1 cellular context compared by ENCODE assay signal in genomic region chr15:69394556-69395282, GRCh38.
A peak's percentile ranks its signal among the peaks of the same experiment; 100 is the strongest.
TF ChIP-seq lines count a peak whose summit lies in the region.

No MANE protein-coding gene starts in this region.

TF ChIP-seq in HepG2, 621 proteins besides CTCF, POLR2A, EP300 and RAD21 (continued from another document and continues in another):
- TF ChIP-seq, protein P1, sequence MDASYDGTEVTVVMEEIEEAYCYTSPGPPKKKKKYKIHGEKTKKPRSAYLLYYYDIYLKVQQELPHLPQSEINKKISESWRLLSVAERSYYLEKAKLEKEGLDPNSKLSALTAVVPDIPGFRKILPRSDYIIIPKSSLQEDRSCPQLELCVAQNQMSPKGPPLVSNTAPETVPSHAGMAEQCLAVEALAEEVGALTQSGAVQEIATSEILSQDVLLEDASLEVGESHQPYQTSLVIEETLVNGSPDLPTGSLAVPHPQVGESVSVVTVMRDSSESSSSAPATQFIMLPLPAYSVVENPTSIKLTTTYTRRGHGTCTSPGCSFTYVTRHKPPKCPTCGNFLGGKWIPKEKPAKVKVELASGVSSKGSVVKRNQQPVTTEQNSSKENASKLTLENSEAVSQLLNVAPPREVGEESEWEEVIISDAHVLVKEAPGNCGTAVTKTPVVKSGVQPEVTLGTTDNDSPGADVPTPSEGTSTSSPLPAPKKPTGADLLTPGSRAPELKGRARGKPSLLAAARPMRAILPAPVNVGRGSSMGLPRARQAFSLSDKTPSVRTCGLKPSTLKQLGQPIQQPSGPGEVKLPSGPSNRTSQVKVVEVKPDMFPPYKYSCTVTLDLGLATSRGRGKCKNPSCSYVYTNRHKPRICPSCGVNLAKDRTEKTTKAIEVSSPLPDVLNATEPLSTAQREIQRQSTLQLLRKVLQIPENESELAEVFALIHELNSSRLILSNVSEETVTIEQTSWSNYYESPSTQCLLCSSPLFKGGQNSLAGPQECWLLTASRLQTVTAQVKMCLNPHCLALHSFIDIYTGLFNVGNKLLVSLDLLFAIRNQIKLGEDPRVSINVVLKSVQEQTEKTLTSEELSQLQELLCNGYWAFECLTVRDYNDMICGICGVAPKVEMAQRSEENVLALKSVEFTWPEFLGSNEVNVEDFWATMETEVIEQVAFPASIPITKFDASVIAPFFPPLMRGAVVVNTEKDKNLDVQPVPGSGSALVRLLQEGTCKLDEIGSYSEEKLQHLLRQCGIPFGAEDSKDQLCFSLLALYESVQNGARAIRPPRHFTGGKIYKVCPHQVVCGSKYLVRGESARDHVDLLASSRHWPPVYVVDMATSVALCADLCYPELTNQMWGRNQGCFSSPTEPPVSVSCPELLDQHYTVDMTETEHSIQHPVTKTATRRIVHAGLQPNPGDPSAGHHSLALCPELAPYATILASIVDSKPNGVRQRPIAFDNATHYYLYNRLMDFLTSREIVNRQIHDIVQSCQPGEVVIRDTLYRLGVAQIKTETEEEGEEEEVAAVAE (CRISPR knock-in tag; IDR thresholded peaks at IDR 0.05; ENCODE audit: borderline replicate concordance), result no peak
- no peak for TF ChIP-seq SNAPC4 (CRISPR knock-in tag; IDR thresholded peaks at IDR 0.05)
- TF ChIP-seq JUN (CRISPR knock-in tag; IDR thresholded peaks at IDR 0.05), result no peak
- TF ChIP-seq FOXO1 (CRISPR knock-in tag; IDR thresholded peaks at IDR 0.05), result no peak
- no peak for TF ChIP-seq SPEN (CRISPR knock-in tag; IDR thresholded peaks at IDR 0.05; ENCODE audit: low read depth)
- no peak for TF ChIP-seq ZNF83 (CRISPR knock-in tag; IDR thresholded peaks at IDR 0.05; ENCODE audit: borderline replicate concordance)
- no peak for TF ChIP-seq POGZ (CRISPR knock-in tag; IDR thresholded peaks at IDR 0.05)
- TF ChIP-seq RBM22 (optimal IDR thresholded peaks at IDR 0.05; ENCODE audit: low read length), result no peak
- no peak for TF ChIP-seq PBX3 (CRISPR knock-in tag; IDR thresholded peaks at IDR 0.05; ENCODE audit: borderline replicate concordance)
- TF ChIP-seq ZBTB38 (CRISPR knock-in tag; IDR thresholded peaks at IDR 0.05), result no peak
- no peak for TF ChIP-seq CBX1 (IDR thresholded peaks at IDR 0.05; ENCODE audit: low read depth)
- TF ChIP-seq HOXA3 (CRISPR knock-in tag; IDR thresholded peaks at IDR 0.05), result no peak
- TF ChIP-seq, protein P2, sequence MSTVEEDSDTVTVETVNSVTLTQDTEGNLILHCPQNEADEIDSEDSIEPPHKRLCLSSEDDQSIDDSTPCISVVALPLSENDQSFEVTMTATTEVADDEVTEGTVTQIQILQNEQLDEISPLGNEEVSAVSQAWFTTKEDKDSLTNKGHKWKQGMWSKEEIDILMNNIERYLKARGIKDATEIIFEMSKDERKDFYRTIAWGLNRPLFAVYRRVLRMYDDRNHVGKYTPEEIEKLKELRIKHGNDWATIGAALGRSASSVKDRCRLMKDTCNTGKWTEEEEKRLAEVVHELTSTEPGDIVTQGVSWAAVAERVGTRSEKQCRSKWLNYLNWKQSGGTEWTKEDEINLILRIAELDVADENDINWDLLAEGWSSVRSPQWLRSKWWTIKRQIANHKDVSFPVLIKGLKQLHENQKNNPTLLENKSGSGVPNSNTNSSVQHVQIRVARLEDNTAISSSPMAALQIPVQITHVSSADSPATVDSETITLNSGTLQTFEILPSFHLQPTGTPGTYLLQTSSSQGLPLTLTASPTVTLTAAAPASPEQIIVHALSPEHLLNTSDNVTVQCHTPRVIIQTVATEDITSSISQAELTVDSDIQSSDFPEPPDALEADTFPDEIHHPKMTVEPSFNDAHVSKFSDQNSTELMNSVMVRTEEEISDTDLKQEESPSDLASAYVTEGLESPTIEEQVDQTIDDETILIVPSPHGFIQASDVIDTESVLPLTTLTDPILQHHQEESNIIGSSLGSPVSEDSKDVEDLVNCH (CRISPR knock-in tag; IDR thresholded peaks at IDR 0.05), result no peak
- no peak for TF ChIP-seq TOE1 (CRISPR knock-in tag; IDR thresholded peaks at IDR 0.05)
- no peak for TF ChIP-seq IRF2 (CRISPR knock-in tag; IDR thresholded peaks at IDR 0.05)
- TF ChIP-seq, protein P3, sequence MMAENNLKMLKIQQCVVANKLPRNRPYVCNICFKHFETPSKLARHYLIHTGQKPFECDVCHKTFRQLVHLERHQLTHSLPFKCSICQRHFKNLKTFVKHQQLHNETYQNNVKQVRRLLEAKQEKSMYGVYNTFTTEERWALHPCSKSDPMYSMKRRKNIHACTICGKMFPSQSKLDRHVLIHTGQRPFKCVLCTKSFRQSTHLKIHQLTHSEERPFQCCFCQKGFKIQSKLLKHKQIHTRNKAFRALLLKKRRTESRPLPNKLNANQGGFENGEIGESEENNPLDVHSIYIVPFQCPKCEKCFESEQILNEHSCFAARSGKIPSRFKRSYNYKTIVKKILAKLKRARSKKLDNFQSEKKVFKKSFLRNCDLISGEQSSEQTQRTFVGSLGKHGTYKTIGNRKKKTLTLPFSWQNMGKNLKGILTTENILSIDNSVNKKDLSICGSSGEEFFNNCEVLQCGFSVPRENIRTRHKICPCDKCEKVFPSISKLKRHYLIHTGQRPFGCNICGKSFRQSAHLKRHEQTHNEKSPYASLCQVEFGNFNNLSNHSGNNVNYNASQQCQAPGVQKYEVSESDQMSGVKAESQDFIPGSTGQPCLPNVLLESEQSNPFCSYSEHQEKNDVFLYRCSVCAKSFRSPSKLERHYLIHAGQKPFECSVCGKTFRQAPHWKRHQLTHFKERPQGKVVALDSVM (CRISPR knock-in tag; IDR thresholded peaks at IDR 0.05), result no peak
- TF ChIP-seq, protein P4, sequence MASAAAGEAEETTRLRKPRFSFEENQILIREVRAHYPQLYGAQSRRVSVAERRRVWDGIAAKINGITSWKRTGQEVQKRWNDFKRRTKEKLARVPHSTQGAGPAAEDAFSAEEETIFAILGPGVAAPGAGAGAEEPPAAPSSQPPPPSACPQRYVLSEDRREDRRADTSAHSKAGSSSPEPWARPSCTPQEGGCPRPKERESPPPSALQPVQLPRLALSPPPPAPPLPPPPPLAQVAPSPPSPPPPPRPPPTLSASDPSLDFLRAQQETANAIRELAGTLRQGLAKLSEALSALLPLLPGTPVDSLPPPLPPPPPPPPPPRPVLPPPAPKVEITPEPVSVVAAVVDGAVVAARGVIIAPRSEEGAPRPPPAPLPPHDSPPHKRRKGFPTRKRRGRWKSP (CRISPR knock-in tag; IDR thresholded peaks at IDR 0.05), result 0 out of 2 replicates have a peak, but pooled peaks have one; percentile 24
- TF ChIP-seq BRCA1 (CRISPR knock-in tag; IDR thresholded peaks at IDR 0.05), result no peak
- no peak for TF ChIP-seq TAF1 (CRISPR knock-in tag; IDR thresholded peaks at IDR 0.05)
- TF ChIP-seq, protein P5, sequence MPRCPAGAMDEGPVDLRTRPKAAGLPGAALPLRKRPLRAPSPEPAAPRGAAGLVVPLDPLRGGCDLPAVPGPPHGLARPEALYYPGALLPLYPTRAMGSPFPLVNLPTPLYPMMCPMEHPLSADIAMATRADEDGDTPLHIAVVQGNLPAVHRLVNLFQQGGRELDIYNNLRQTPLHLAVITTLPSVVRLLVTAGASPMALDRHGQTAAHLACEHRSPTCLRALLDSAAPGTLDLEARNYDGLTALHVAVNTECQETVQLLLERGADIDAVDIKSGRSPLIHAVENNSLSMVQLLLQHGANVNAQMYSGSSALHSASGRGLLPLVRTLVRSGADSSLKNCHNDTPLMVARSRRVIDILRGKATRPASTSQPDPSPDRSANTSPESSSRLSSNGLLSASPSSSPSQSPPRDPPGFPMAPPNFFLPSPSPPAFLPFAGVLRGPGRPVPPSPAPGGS (CRISPR knock-in tag; IDR thresholded peaks at IDR 0.05), result no peak
- TF ChIP-seq, protein P6, sequence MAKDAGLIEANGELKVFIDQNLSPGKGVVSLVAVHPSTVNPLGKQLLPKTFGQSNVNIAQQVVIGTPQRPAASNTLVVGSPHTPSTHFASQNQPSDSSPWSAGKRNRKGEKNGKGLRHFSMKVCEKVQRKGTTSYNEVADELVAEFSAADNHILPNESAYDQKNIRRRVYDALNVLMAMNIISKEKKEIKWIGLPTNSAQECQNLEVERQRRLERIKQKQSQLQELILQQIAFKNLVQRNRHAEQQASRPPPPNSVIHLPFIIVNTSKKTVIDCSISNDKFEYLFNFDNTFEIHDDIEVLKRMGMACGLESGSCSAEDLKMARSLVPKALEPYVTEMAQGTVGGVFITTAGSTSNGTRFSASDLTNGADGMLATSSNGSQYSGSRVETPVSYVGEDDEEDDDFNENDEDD (CRISPR knock-in tag; IDR thresholded peaks at IDR 0.05; ENCODE audit: borderline replicate concordance), result peak; percentile 37; the same call in 1 of the 2 replicates
- TF ChIP-seq NR1H2 (CRISPR knock-in tag; IDR thresholded peaks at IDR 0.05; ENCODE audit: borderline replicate concordance, low read depth), result no peak
- no peak for TF ChIP-seq CAMTA2 (CRISPR knock-in tag; IDR thresholded peaks at IDR 0.05; ENCODE audit: borderline replicate concordance)
- TF ChIP-seq SRSF9 (IDR thresholded peaks at IDR 0.05; ENCODE audit: borderline replicate concordance, insufficient read depth, low read depth, low read length, poor library complexity, severe bottlenecking), result no peak
- TF ChIP-seq HDAC2 (CRISPR knock-in tag; IDR thresholded peaks at IDR 0.05), result no peak
- peak; percentile 58; the same call in 1 of the 2 replicates for TF ChIP-seq SALL1 (CRISPR knock-in tag; IDR thresholded peaks at IDR 0.05)
- TF ChIP-seq PITX1 (CRISPR knock-in tag; IDR thresholded peaks at IDR 0.05), result peak; percentile 32; the same call in 1 of the 2 replicates
- TF ChIP-seq, protein P7, sequence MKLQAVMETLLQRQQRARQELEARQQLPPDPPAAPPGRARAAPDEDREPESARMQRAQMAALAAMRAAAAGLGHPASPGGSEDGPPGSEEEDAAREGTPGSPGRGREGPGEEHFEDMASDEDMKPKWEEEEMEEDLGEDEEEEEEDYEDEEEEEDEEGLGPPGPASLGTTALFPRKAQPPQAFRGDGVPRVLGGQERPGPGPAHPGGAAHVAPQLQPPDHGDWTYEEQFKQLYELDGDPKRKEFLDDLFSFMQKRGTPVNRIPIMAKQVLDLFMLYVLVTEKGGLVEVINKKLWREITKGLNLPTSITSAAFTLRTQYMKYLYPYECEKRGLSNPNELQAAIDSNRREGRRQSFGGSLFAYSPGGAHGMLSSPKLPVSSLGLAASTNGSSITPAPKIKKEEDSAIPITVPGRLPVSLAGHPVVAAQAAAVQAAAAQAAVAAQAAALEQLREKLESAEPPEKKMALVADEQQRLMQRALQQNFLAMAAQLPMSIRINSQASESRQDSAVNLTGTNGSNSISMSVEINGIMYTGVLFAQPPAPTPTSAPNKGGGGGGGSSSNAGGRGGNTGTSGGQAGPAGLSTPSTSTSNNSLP (IDR thresholded peaks at IDR 0.05; ENCODE audit: low read depth, low read length), result no peak
- TF ChIP-seq FOXM1 (CRISPR knock-in tag; IDR thresholded peaks at IDR 0.05), result no peak
- TF ChIP-seq FOXA3 (CRISPR knock-in tag; IDR thresholded peaks at IDR 0.05), result no peak
- TF ChIP-seq ZNF33A (CRISPR knock-in tag; IDR thresholded peaks at IDR 0.05; ENCODE audit: borderline replicate concordance), result no peak
